ENCODE assay signal across 17 cellular contexts in genomic region chr5:60077292-60077691, GRCh38.
A peak's percentile ranks its signal among the peaks of the same experiment; 100 is the strongest.
DNase-seq lines count a peak whose midpoint lies in the region; ATAC-seq and TF ChIP-seq lines count a peak whose summit lies in the region.
"Had no signal": no experiment of that assay in that cellular context is flagged by ENCODE, and none has a peak within 500 bp of the region (broad histone marks: within the 10 kb centered on the region; RNA-seq: fewer than 3 reads in every experiment).

No MANE protein-coding gene starts in this region.

- H3K9me3 Mint-ChIP-seq in stimulated activated effector memory CD8-positive, alpha-beta T cell treated with anti-CD3 and anti-CD28 coated beads, Interleukin-12 subunit alpha, Interleukin-12 subunit beta, amount 100 ng/mL, for 72 hours, result peaks cover 40% of the 10 kb centered on the region

- H3K36me3 ChIP-seq in left ventricle myocardium inferior (no peaks in the 10 kb centered on the region), neuronal stem cell (replicated peaks in 1 of 2; ENCODE audit: control insufficient read depth in 2 of 2, insufficient read depth in 2 of 2, low read length in 2 of 2) (no peaks in the 10 kb centered on the region)

- H4K91ac ChIP-seq in neuronal stem cell (ENCODE audit: low read depth, low read length, poor library complexity), result no peak overlapping the region

- DNase-seq in Right ventricle myocardium superior (peak; percentile 12), left ventricle myocardium inferior (no peak), neuronal stem cell (ENCODE audit: low spot score) (no peak), SW480 (ENCODE audit: low spot score) (no peak), inferior parietal cortex (ENCODE audit: extremely low spot score) (no peak)
- no peak for DNase-seq in stimulated activated effector memory CD8-positive, alpha-beta T cell treated with anti-CD3 and anti-CD28 coated beads, Interleukin-12 subunit alpha, Interleukin-12 subunit beta, amount 100 ng/mL, for 72 hours (ENCODE audit: low spot score in 2 of 2)
- DNase-seq: 8988T; C1 segment of cervical spinal cord; Calu3; CD4-positive, alpha-beta T cell; DMS 273 treated with DMSO at 0.1 percent for 48 hours; GOT3; H9 had no signal

- H3K18ac ChIP-seq in neuronal stem cell (ENCODE audit: low read length), result no peak overlapping the region

- H2BK5ac ChIP-seq in neuronal stem cell (ENCODE audit: low read length), result no peak overlapping the region

- H3K9ac ChIP-seq in neuronal stem cell (ENCODE audit: low read depth, low read length, poor library complexity), result no peak overlapping the region

- no peaks in the 10 kb centered on the region for H3K79me1 ChIP-seq in neuronal stem cell (ENCODE audit: low read depth, low read length)

- peak overlapping the region; percentile 95 for H3K14ac ChIP-seq in neuronal stem cell (ENCODE audit: low read length)

- H3K27ac ChIP-seq in left ventricle myocardium inferior (replicated peaks), result no peak overlapping the region
- no peak overlapping the region for H3K27ac ChIP-seq in neuronal stem cell (replicated peaks; ENCODE audit: low read length)

- no peak overlapping the region for H2BK15ac ChIP-seq in neuronal stem cell (ENCODE audit: low read length)

- no peak for TF ChIP-seq CTCF in left ventricle myocardium inferior (IDR thresholded peaks at IDR 0.05; ENCODE audit: borderline replicate concordance)

- no peak overlapping the region for H3K23ac ChIP-seq in neuronal stem cell (ENCODE audit: low read depth, low read length, poor library complexity)

- ATAC-seq in Right ventricle myocardium superior (ENCODE audit: poor library complexity), result no peak
- peak; percentile 8 for ATAC-seq in stimulated activated effector memory CD8-positive, alpha-beta T cell treated with anti-CD3 and anti-CD28 coated beads, Interleukin-12 subunit alpha, Interleukin-12 subunit beta, amount 100 ng/mL, for 72 hours
- no peak for ATAC-seq in HG03025 (IDR thresholded peaks at IDR 0.05; ENCODE audit: low FRiP score, unreplicated experiment)
- ATAC-seq: GM12878 had no signal

- WGBS in neuronal stem cell (ENCODE audit: extremely low coverage in 2 of 2, insufficient read length in 2 of 2, insufficient replicate concordance in 1 of 2), 2 donors, result no CpG with 5 or more reads among the region's 2 CpGs

- no peak overlapping the region for H2AFZ ChIP-seq in neuronal stem cell (ENCODE audit: low read length)

- H3K4me1 ChIP-seq in left ventricle myocardium inferior (no peaks in the 10 kb centered on the region), neuronal stem cell (ENCODE audit: control insufficient read depth in 2 of 2, insufficient read depth in 1 of 2, low read depth in 1 of 2, low read length in 2 of 2) (no peaks in the 10 kb centered on the region)

- intact Hi-C loops in Right ventricle myocardium superior (cut with DNase I) (no loop called here), left ventricle myocardium inferior (cut with micrococcal nuclease) (no loop called here)

- no peak overlapping the region for H3K4me2 ChIP-seq in neuronal stem cell (ENCODE audit: insufficient read depth, low read length, poor library complexity, severe bottlenecking)

- no peak overlapping the region for H3K4me3 Mint-ChIP-seq in stimulated activated effector memory CD8-positive, alpha-beta T cell treated with anti-CD3 and anti-CD28 coated beads, Interleukin-12 subunit alpha, Interleukin-12 subunit beta, amount 100 ng/mL, for 72 hours
- H3K4me3 Mint-ChIP-seq: B cell; CD4-positive, alpha-beta T cell; H9 had no signal

- H3K9me3 ChIP-seq in left ventricle myocardium inferior (replicated peaks), result peaks cover 63% of the 10 kb centered on the region
- no peaks in the 10 kb centered on the region for H3K9me3 ChIP-seq in neuronal stem cell (replicated peaks in 1 of 2; ENCODE audit: control insufficient read depth in 2 of 2, insufficient read depth in 1 of 2, low read depth in 1 of 2, low read length in 2 of 2)

- H2BK120ac ChIP-seq in neuronal stem cell (ENCODE audit: low read depth, low read length), result no peak overlapping the region

- H3K4ac ChIP-seq in neuronal stem cell (ENCODE audit: low read length), result no peak overlapping the region

- no peaks in the 10 kb centered on the region for H3K4me1 Mint-ChIP-seq in stimulated activated effector memory CD8-positive, alpha-beta T cell treated with anti-CD3 and anti-CD28 coated beads, Interleukin-12 subunit alpha, Interleukin-12 subunit beta, amount 100 ng/mL, for 72 hours
- H3K4me1 Mint-ChIP-seq: B cell, H9, IgD-negative memory B cell had no signal

- H2BK12ac ChIP-seq in neuronal stem cell (ENCODE audit: low read length), result peak overlapping the region; percentile 16

- no peaks in the 10 kb centered on the region for H3K27me3 ChIP-seq in left ventricle myocardium inferior (ENCODE audit: low read depth)
- H3K27me3 ChIP-seq in neuronal stem cell (ENCODE audit: control insufficient read depth in 3 of 3, insufficient read depth in 3 of 3, low read depth in 1 of 3, low read length in 3 of 3), result no peaks in the 10 kb centered on the region

- no peak overlapping the region for H3K4me3 ChIP-seq in left ventricle myocardium inferior
- H3K4me3 ChIP-seq in neuronal stem cell (ENCODE audit: low read length in 2 of 2), result no peak overlapping the region
- H3K4me3 ChIP-seq: GM12878 had no signal

- no peak overlapping the region for H4K8ac ChIP-seq in neuronal stem cell (ENCODE audit: low read depth, low read length)

- no peak overlapping the region for H2AK5ac ChIP-seq in neuronal stem cell (ENCODE audit: low read depth, low read length)

- no peak overlapping the region for H3K27ac Mint-ChIP-seq in stimulated activated effector memory CD8-positive, alpha-beta T cell treated with anti-CD3 and anti-CD28 coated beads, Interleukin-12 subunit alpha, Interleukin-12 subunit beta, amount 100 ng/mL, for 72 hours
- H3K27ac Mint-ChIP-seq: B cell; CD4-positive, alpha-beta T cell; H9; IgD-negative memory B cell had no signal

- H3K36me3 Mint-ChIP-seq in stimulated activated effector memory CD8-positive, alpha-beta T cell treated with anti-CD3 and anti-CD28 coated beads, Interleukin-12 subunit alpha, Interleukin-12 subunit beta, amount 100 ng/mL, for 72 hours, result peaks cover 5% of the 10 kb centered on the region
